In genomic region chr18:21958707-21959457, GRCh38 we compare ENCODE assay signal across 19 cellular contexts.
DNase-seq lines count a peak whose midpoint lies in the region; ATAC-seq, FAIRE-seq and TF ChIP-seq lines count a peak whose summit lies in the region.
"Had no signal": no experiment of that assay in that cellular context is flagged by ENCODE, and none has a peak within 500 bp of the region (broad histone marks: within the 10 kb centered on the region; RNA-seq: fewer than 3 reads in every experiment).

No MANE protein-coding gene starts in this region.

- H3K4me3 ChIP-seq in Caco-2 (ENCODE audit: low read depth, low read length) (no peak overlapping the region), K562 (no peak overlapping the region), mucosa of stomach (ENCODE audit: low read length) (peak overlapping the region; percentile 9), colonic mucosa (no peak overlapping the region)
- H3K4me3 ChIP-seq: HAP-1 had no signal

- H2AFZ ChIP-seq in K562 (ENCODE audit: low read depth, low read length) = no peak overlapping the region

- H3K27ac ChIP-seq in K562 (ENCODE audit: extremely low read depth, low read depth, low read length) = no peak overlapping the region
- H3K27ac ChIP-seq in colonic mucosa = no peak overlapping the region

- peaks cover 6% of the 10 kb centered on the region; the same call in 1 of the 2 replicates for H3K4me1 ChIP-seq in Caco-2
- no peaks in the 10 kb centered on the region for H3K4me1 ChIP-seq in K562 (replicated peaks in 1 of 2; ENCODE audit: control insufficient read depth in 2 of 2, insufficient read depth in 2 of 2, low read length in 2 of 2)
- no peaks in the 10 kb centered on the region for H3K4me1 ChIP-seq in mucosa of stomach (ENCODE audit: control insufficient read depth, insufficient read depth, low read length)
- H3K4me1 ChIP-seq in colonic mucosa = no peaks in the 10 kb centered on the region
- H3K4me1 ChIP-seq: BE2C, HAP-1 had no signal

- H3K27me3 Mint-ChIP-seq in Caco-2 (ENCODE audit: insufficient read depth, unreplicated experiment) = no peaks in the 10 kb centered on the region
- peaks cover 24 to 42% of the 10 kb centered on the region in 2 donors for H3K27me3 Mint-ChIP-seq in natural killer cell treated with Interleukin-12 subunit alpha and Interleukin-12 subunit beta and Interleukin-15 and Interleukin-18, amount 100 ng/mL, for 72 hours
- peaks cover 5% of the 10 kb centered on the region in 2 donors for H3K27me3 Mint-ChIP-seq in stimulated activated naive B cell treated with anti-CD40 and anti-IgM and Interleukin-4, amounts not matched to agents 10 μg/mL and 1 μg/mL and 100 μg/mL, for 72 hours

- BruUV-seq in Caco-2 (replicated peaks; lab: Mats Ljungman, UMichigan) (no TSS peak), K562 (replicated peaks; lab: Mats Ljungman, UMichigan) (no TSS peak)

- H3K9me3 ChIP-seq in Caco-2 = no peaks in the 10 kb centered on the region
- no peaks in the 10 kb centered on the region for H3K9me3 ChIP-seq in K562 (replicated peaks; ENCODE audit: control insufficient read depth, insufficient read depth, low read depth, low read length)
- H3K9me3 ChIP-seq in mucosa of stomach (ENCODE audit: control insufficient read depth, low read length) = no peaks in the 10 kb centered on the region
- H3K9me3 ChIP-seq in colonic mucosa = no peaks in the 10 kb centered on the region
- H3K9me3 ChIP-seq: BE2C, HAP-1 had no signal

- no peaks in the 10 kb centered on the region for H3K79me2 ChIP-seq in K562 (ENCODE audit: control insufficient read depth, insufficient read depth, low read length)

- CTCF ChIA-PET in Caco-2 (lab: Charles Lee) (no interaction called here), K562 (lab: Yijun Ruan, JAX; ENCODE audit: low intra/inter-chr PET ratio) (interaction anchor here (1.2 kb wide), 1 partner anchor 469 kb away, joined by 3 read pairs; no protein-coding TSS in a partner anchor)

- DNase-seq in Caco-2 = no peak
- DNase-seq in K562 (ENCODE audit: extremely low read depth in 1 of 4, low spot score in 3 of 4) = no peak
- peak; percentile 56 for DNase-seq in left ventricle myocardium superior
- DNase-seq in colonic mucosa = no peak
- DNase-seq in natural killer cell treated with Interleukin-12 subunit alpha and Interleukin-12 subunit beta and Interleukin-15 and Interleukin-18, amount 100 ng/mL, for 72 hours (ENCODE audit: low spot score) = no peak
- DNase-seq in stimulated activated naive B cell treated with anti-CD40 and anti-IgM and Interleukin-4, amounts not matched to agents 10 μg/mL and 1 μg/mL and 100 μg/mL, for 72 hours = no peak
- DNase-seq: BE2C; CD4-positive, CD25-positive, alpha-beta regulatory T cell; COR-L47; GF-D8; MM.1S; NCI-H1092; NCI-H1436 treated with DMSO at 0.1 percent for 48 hours; NCI-H2029 treated with DMSO at 0.1 percent for 48 hours; RPMI8226 had no signal

- H3K4me2 ChIP-seq in K562 (ENCODE audit: insufficient read depth, low read length) = no peak overlapping the region

- H4K20me1 ChIP-seq in K562 (replicated peaks; ENCODE audit: control insufficient read depth, insufficient read depth, low read length) = 0 out of 2 replicates have a peak, but pooled peaks cover 5% of the 10 kb centered on the region

- H3K9ac ChIP-seq in K562 (ENCODE audit: insufficient read depth in 1 of 2, low read depth in 2 of 2, low read length in 2 of 2) = no peak overlapping the region
- H3K9ac ChIP-seq in mucosa of stomach (ENCODE audit: low read length) = peak overlapping the region; percentile 29
- no peak overlapping the region for H3K9ac ChIP-seq in colonic mucosa (ENCODE audit: low read depth in 2 of 2, low read length in 2 of 2)

- H3K9me1 ChIP-seq in K562 (ENCODE audit: control insufficient read depth, insufficient read depth, low read length) = no peaks in the 10 kb centered on the region

- in situ Hi-C loops in K562 (cut with MboI) = no loop called here

- H3K9me3 Mint-ChIP-seq in Caco-2 (ENCODE audit: unreplicated experiment) = peaks cover 10% of the 10 kb centered on the region
- no peaks in the 10 kb centered on the region for H3K9me3 Mint-ChIP-seq in natural killer cell treated with Interleukin-12 subunit alpha and Interleukin-12 subunit beta and Interleukin-15 and Interleukin-18, amount 100 ng/mL, for 72 hours
- H3K9me3 Mint-ChIP-seq in stimulated activated naive B cell treated with anti-CD40 and anti-IgM and Interleukin-4, amounts not matched to agents 10 μg/mL and 1 μg/mL and 100 μg/mL, for 72 hours = no peaks in the 10 kb centered on the region
- H3K9me3 Mint-ChIP-seq: CD4-positive, CD25-positive, alpha-beta regulatory T cell had no signal

- no peaks in the 10 kb centered on the region for H3K27me3 ChIP-seq in Caco-2 (replicated peaks; ENCODE audit: control insufficient read depth, insufficient read depth, low read length)
- H3K27me3 ChIP-seq in K562 (ENCODE audit: control insufficient read depth in 2 of 2, insufficient read depth in 2 of 2, low read length in 2 of 2) = peaks cover 15 to 17% of the 10 kb centered on the region in 2 experiments; a peak in 4 of 5 replicates
- H3K27me3 ChIP-seq in mucosa of stomach (ENCODE audit: control insufficient read depth, insufficient read depth, low read length) = no peaks in the 10 kb centered on the region
- H3K27me3 ChIP-seq in colonic mucosa = no peaks in the 10 kb centered on the region
- H3K27me3 ChIP-seq: BE2C had no signal

- no peaks in the 10 kb centered on the region for H3K36me3 Mint-ChIP-seq in Caco-2 (ENCODE audit: insufficient read depth, unreplicated experiment)
- no peaks in the 10 kb centered on the region for H3K36me3 Mint-ChIP-seq in natural killer cell treated with Interleukin-12 subunit alpha and Interleukin-12 subunit beta and Interleukin-15 and Interleukin-18, amount 100 ng/mL, for 72 hours
- no peaks in the 10 kb centered on the region for H3K36me3 Mint-ChIP-seq in stimulated activated naive B cell treated with anti-CD40 and anti-IgM and Interleukin-4, amounts not matched to agents 10 μg/mL and 1 μg/mL and 100 μg/mL, for 72 hours
- H3K36me3 Mint-ChIP-seq: CD4-positive, CD25-positive, alpha-beta regulatory T cell had no signal

- H3K4me3 Mint-ChIP-seq in Caco-2 (ENCODE audit: unreplicated experiment) = no peak overlapping the region
- no peak overlapping the region for H3K4me3 Mint-ChIP-seq in natural killer cell treated with Interleukin-12 subunit alpha and Interleukin-12 subunit beta and Interleukin-15 and Interleukin-18, amount 100 ng/mL, for 72 hours
- no peak overlapping the region for H3K4me3 Mint-ChIP-seq in stimulated activated naive B cell treated with anti-CD40 and anti-IgM and Interleukin-4, amounts not matched to agents 10 μg/mL and 1 μg/mL and 100 μg/mL, for 72 hours
- H3K4me3 Mint-ChIP-seq: CD4-positive, CD25-positive, alpha-beta regulatory T cell had no signal

- intact Hi-C loops in Caco-2 (cut with micrococcal nuclease; ENCODE audit: unreplicated experiment) = loop anchor here (5.0 kb wide), 1 partner anchor 47 kb away; no protein-coding TSS in a partner anchor
- intact Hi-C loops in K562 (cut with micrococcal nuclease) = loop anchor here (5.0 kb wide), 2 partner anchors 472 to 762 kb away; no protein-coding TSS in a partner anchor
- intact Hi-C loops in left ventricle myocardium superior (cut with micrococcal nuclease) = no loop called here
- intact Hi-C loops in colonic mucosa (cut with DNase I) = loop anchor here (10.0 kb wide), 1 partner anchor 606 kb away; no protein-coding TSS in a partner anchor

- H3K36me3 ChIP-seq in Caco-2 (ENCODE audit: control insufficient read depth, insufficient read depth, low read length) (no peaks in the 10 kb centered on the region), K562 (ENCODE audit: control insufficient read depth, insufficient read depth, low read length) (no peaks in the 10 kb centered on the region), mucosa of stomach (ENCODE audit: control insufficient read depth, insufficient read depth, low read length) (no peaks in the 10 kb centered on the region), colonic mucosa (no peaks in the 10 kb centered on the region)
- H3K36me3 ChIP-seq: BE2C, HAP-1 had no signal

- TF ChIP-seq POLR2A in K562 (conservative IDR thresholded peaks at IDR 0.05) = no peak

- no peak for TF ChIP-seq CTCF in Caco-2 (IDR thresholded peaks at IDR 0.05; ENCODE audit: insufficient read depth in 1 of 2, low read depth in 1 of 2, low read length in 1 of 2, severe bottlenecking in 1 of 2, unreplicated experiment in 1 of 2)
- TF ChIP-seq CTCF in K562 (IDR thresholded peaks at IDR 0.05 in 2 of 3, conservative IDR thresholded peaks at IDR 0.05 in 1 of 3; ENCODE audit: insufficient read depth in 2 of 3, low read depth in 1 of 3, low read length in 3 of 3) = no peak
- TF ChIP-seq CTCF in colonic mucosa (IDR thresholded peaks at IDR 0.05) = no peak

- WGBS in K562 (ENCODE audit: insufficient coverage, low coverage, missing lambda C conversion rate) = 4% methylated on average over 5 of the region's 5 CpGs

- TF ChIP-seq EP300 in K562 (IDR thresholded peaks at IDR 0.05; ENCODE audit: low read length) = no peak

- TF ChIP-seq RAD21 in K562 (CRISPR knock-in tag; conservative IDR thresholded peaks at IDR 0.05 in 1 of 2, IDR thresholded peaks at IDR 0.05 in 1 of 2) = no peak

- no peak for FAIRE-seq in K562 (lab: Jason Lieb, UNC)
- FAIRE-seq: A204.1 had no signal

- H3K27ac Mint-ChIP-seq in Caco-2 (ENCODE audit: unreplicated experiment) = peak overlapping the region; percentile 39
- no peak overlapping the region for H3K27ac Mint-ChIP-seq in natural killer cell treated with Interleukin-12 subunit alpha and Interleukin-12 subunit beta and Interleukin-15 and Interleukin-18, amount 100 ng/mL, for 72 hours
- H3K27ac Mint-ChIP-seq in stimulated activated naive B cell treated with anti-CD40 and anti-IgM and Interleukin-4, amounts not matched to agents 10 μg/mL and 1 μg/mL and 100 μg/mL, for 72 hours = no peak overlapping the region

- ATAC-seq in K562 (no peak), left ventricle myocardium superior (peak; percentile 81), HG02870 (IDR thresholded peaks at IDR 0.05; ENCODE audit: unreplicated experiment) (no peak)
- ATAC-seq in natural killer cell treated with Interleukin-12 subunit alpha and Interleukin-12 subunit beta and Interleukin-15 and Interleukin-18, amount 100 ng/mL, for 72 hours = no peak
- no peak for ATAC-seq in stimulated activated naive B cell treated with anti-CD40 and anti-IgM and Interleukin-4, amounts not matched to agents 10 μg/mL and 1 μg/mL and 100 μg/mL, for 72 hours (replicated peaks)

- POLR2A ChIA-PET in Caco-2 (lab: Charles Lee) = interaction anchor here (0.5 kb wide), 1 partner anchor 43 kb away, joined by 4 read pairs; no protein-coding TSS in a partner anchor
- POLR2A ChIA-PET in K562 (lab: Yijun Ruan, JAX) = interaction anchor here (0.6 kb wide), 1 partner anchor 487 kb away, joined by 3 read pairs; no protein-coding TSS in a partner anchor

- peaks cover 14% of the 10 kb centered on the region for H3K4me1 Mint-ChIP-seq in Caco-2 (ENCODE audit: low read depth, unreplicated experiment)
- H3K4me1 Mint-ChIP-seq in natural killer cell treated with Interleukin-12 subunit alpha and Interleukin-12 subunit beta and Interleukin-15 and Interleukin-18, amount 100 ng/mL, for 72 hours (ENCODE audit: low read depth in 2 of 2) = no peaks in the 10 kb centered on the region
- peaks cover 0 to 5% of the 10 kb centered on the region in 2 donors for H3K4me1 Mint-ChIP-seq in stimulated activated naive B cell treated with anti-CD40 and anti-IgM and Interleukin-4, amounts not matched to agents 10 μg/mL and 1 μg/mL and 100 μg/mL, for 72 hours
